Comparison of ENCODE assay signal across 8 cellular contexts in genomic region chr16:721765-722481, GRCh38. TPM values are rescaled to one million over a fixed set of nuclear protein-coding genes. Genes with fewer than 3 reads are reported as not detected.
DNase-seq lines count a peak whose midpoint lies in the region; ATAC-seq, FAIRE-seq and TF ChIP-seq lines count a peak whose summit lies in the region.

No MANE protein-coding gene starts in this region.

- H3K27me3 ChIP-seq in right atrium auricular region (no peaks in the 10 kb centered on the region), K562 (ENCODE audit: control insufficient read depth in 2 of 2, insufficient read depth in 2 of 2, low read length in 2 of 2) (no peaks in the 10 kb centered on the region), mononuclear cell (ENCODE audit: insufficient read depth, low read length) (peaks cover 2% of the 10 kb centered on the region)

- POLR2A ChIA-PET in K562 (lab: Yijun Ruan, JAX) = interaction anchor here (0.6 to 4.5 kb wide), 12 partner anchors 8 to 369 kb away, joined by 3 to 25 read pairs (median 3); partner anchors contain the start of gene CIAO3

- DNase-seq in right atrium auricular region (ENCODE audit: low spot score) (no peak), Right ventricle myocardium inferior (ENCODE audit: missing footprints) (no peak), K562 (ENCODE audit: extremely low read depth in 1 of 4, low spot score in 3 of 4) (peak; percentile 43 to 61 (median 50)), kidney tubule cell (ENCODE audit: low spot score) (no peak), GM13977 (ENCODE audit: low spot score) (no peak)

- peaks cover 3% of the 10 kb centered on the region for H3K9me1 ChIP-seq in K562 (ENCODE audit: control insufficient read depth, insufficient read depth, low read length)

- H3K9me3 ChIP-seq in right atrium auricular region (no peaks in the 10 kb centered on the region), K562 (replicated peaks; ENCODE audit: control insufficient read depth, insufficient read depth, low read depth, low read length) (no peaks in the 10 kb centered on the region), mononuclear cell (ENCODE audit: low read depth, low read length) (no peaks in the 10 kb centered on the region)

- TSS peak; percentile 75 for BruUV-seq in K562 (replicated peaks; lab: Mats Ljungman, UMichigan)

- peak overlapping the region; percentile 90 for H3K4me2 ChIP-seq in K562 (ENCODE audit: insufficient read depth, low read length)

- intact Hi-C loops in Right ventricle myocardium inferior (cut with DNase I) = loop anchor here (5.0 kb wide), 1 partner anchor 35 kb away; no protein-coding TSS in a partner anchor
- intact Hi-C loops in K562 (cut with micrococcal nuclease) = no loop called here

- no peaks in the 10 kb centered on the region for H3K36me3 ChIP-seq in right atrium auricular region
- H3K36me3 ChIP-seq in K562 (ENCODE audit: control insufficient read depth, insufficient read depth, low read length) = peaks cover 29% of the 10 kb centered on the region; the same call in 2 of the 3 replicates

- peak overlapping the region; percentile 96 to 99 for H3K9ac ChIP-seq in K562 (ENCODE audit: insufficient read depth in 1 of 2, low read depth in 2 of 2, low read length in 2 of 2)

- H3K27ac ChIP-seq in right atrium auricular region (peak overlapping the region; percentile 91 to 92), K562 (ENCODE audit: extremely low read depth, low read depth, low read length) (peak overlapping the region; percentile 97)

- H2AFZ ChIP-seq in K562 (ENCODE audit: low read depth, low read length) = peak overlapping the region; percentile 99

- peak; percentile 69 for FAIRE-seq in K562 (lab: Jason Lieb, UNC)

- H3K4me1 ChIP-seq in right atrium auricular region = peaks cover 0 to 43% of the 10 kb centered on the region in 2 donors
- H3K4me1 ChIP-seq in K562 (replicated peaks in 1 of 2; ENCODE audit: control insufficient read depth in 2 of 2, insufficient read depth in 2 of 2, low read length in 2 of 2) = peaks cover 10 to 98% of the 10 kb centered on the region in 2 experiments; a peak in 4 of 5 replicates
- H3K4me1 ChIP-seq in mononuclear cell (ENCODE audit: insufficient read depth, low read length) = peaks cover 32% of the 10 kb centered on the region

- TF ChIP-seq POLR2A in K562 (conservative IDR thresholded peaks at IDR 0.05) = peak; percentile 11; the same call in 1 of the 2 replicates

- CTCF ChIA-PET in K562 (lab: Yijun Ruan, JAX; ENCODE audit: low intra/inter-chr PET ratio) = no interaction called here

- peaks cover 42% of the 10 kb centered on the region for H3K79me2 ChIP-seq in K562 (ENCODE audit: control insufficient read depth, insufficient read depth, low read length)

- H3K4me3 ChIP-seq in right atrium auricular region (peak overlapping the region; percentile 65 to 83), K562 (peak overlapping the region; percentile 100), mononuclear cell (ENCODE audit: low read length) (peak overlapping the region; percentile 56)

- H4K20me1 ChIP-seq in K562 (replicated peaks; ENCODE audit: control insufficient read depth, insufficient read depth, low read length) = no peaks in the 10 kb centered on the region; the same call in 1 of the 2 replicates

- no peak for TF ChIP-seq CTCF in right atrium auricular region (IDR thresholded peaks at IDR 0.05)
- no peak for TF ChIP-seq CTCF in K562 (IDR thresholded peaks at IDR 0.05 in 2 of 3, conservative IDR thresholded peaks at IDR 0.05 in 1 of 3; ENCODE audit: insufficient read depth in 2 of 3, low read depth in 1 of 3, low read length in 3 of 3)
- no peak for TF ChIP-seq CTCF in GM13977 (IDR thresholded peaks at IDR 0.05; ENCODE audit: extremely low read depth, insufficient read depth, missing control alignments)

- TF ChIP-seq RAD21 in K562 (CRISPR knock-in tag; conservative IDR thresholded peaks at IDR 0.05 in 1 of 2, IDR thresholded peaks at IDR 0.05 in 1 of 2) = no peak

- WGBS in K562 (ENCODE audit: insufficient coverage, low coverage, missing lambda C conversion rate) = 1% methylated on average over 42 of the region's 47 CpGs

- TF ChIP-seq EP300 in K562 (IDR thresholded peaks at IDR 0.05; ENCODE audit: low read length) = no peak

- in situ Hi-C loops in K562 (cut with MboI) = no loop called here
- in situ Hi-C loops in GM13977 (cut with MboI; ENCODE audit: low pct_unique_long_range_greater_than_20kb, low sequenced_read_pairs, unreplicated experiment) = no loop called here

- ATAC-seq in Right ventricle myocardium inferior (no peak), K562 (peak; percentile 3), GM18502 (IDR thresholded peaks at IDR 0.05; ENCODE audit: poor library complexity, unreplicated experiment) (no peak), GM21723 (IDR thresholded peaks at IDR 0.05; ENCODE audit: unreplicated experiment) (no peak)

RNA-seq across cellular contexts. Expression of gene ANTKMT, which starts 1.0 kb away (rescaled TPM):
- 10 to 100 TPM; 36.5 to 37.5 TPM for total RNA-seq in right atrium auricular region
- 29.1 TPM for total RNA-seq in Right ventricle myocardium inferior
- total RNA-seq in K562 (2011; cell fraction: chromatin; rRNA removed; ENCODE audit: low replicate concordance) = 7.6 and 54.6 TPM in 2 replicates
- total RNA-seq in K562 (2011; cell fraction: nucleolus; rRNA removed) = 105 and 120 TPM in 2 replicates
- total RNA-seq in K562 (2011; cell fraction: nucleoplasm; rRNA removed) = 30.9 and 33.4 TPM in 2 replicates
- 170 and 221 TPM in 2 replicates for total RNA-seq in K562 (2014; rRNA removed)
- total RNA-seq in K562 (2014; rRNA removed; fragmentation: Illumina TruSeq; extraction: Trizol) = 2.3 and 4.3 TPM in 2 replicates
- total RNA-seq in K562 (2015; rRNA removed; fragmentation: Illumina TruSeq; extraction: Trizol) = 39.9 and 47.1 TPM in 2 replicates
- 217 and 240 TPM in 2 replicates for total RNA-seq in K562 (2021)
- polyA plus RNA-seq in K562 (2011; rRNA removed) = 19.1 and 26.3 TPM in 2 replicates
- 53.5 and 239 TPM in 2 replicates for polyA plus RNA-seq in K562 (2011; cell fraction: cytosol; rRNA removed)
- 99.3 and 186 TPM in 2 replicates for polyA plus RNA-seq in K562 (2011; cell fraction: nucleus; rRNA removed)
- 31.0 and 45.4 TPM in 2 replicates for polyA plus RNA-seq in K562 (2012)
- polyA plus RNA-seq in K562 (2014; fragmentation: Illumina TruSeq; extraction: Trizol) = 2.8 and 9.0 TPM in 2 replicates
- polyA plus RNA-seq in K562 (2014; fragmentation: Nextera tagmentation; extraction: Ambion mirVana) = 1 to 10 TPM in 1 of 2 experiments, under 1 TPM in 1; 0.58 to 2.1 TPM
- polyA plus RNA-seq in K562 (2014; rRNA removed) = 158 and 161 TPM in 2 replicates
- 0.42 and 0.48 TPM in 2 replicates for polyA minus RNA-seq in K562 (2011; rRNA and poly(A)+ RNA removed)
- polyA minus RNA-seq in K562 (2011; cell fraction: cytosol; rRNA and poly(A)+ RNA removed) = 17.5 and 22.8 TPM in 2 replicates
- 37.1 and 45.1 TPM in 2 replicates for polyA minus RNA-seq in K562 (2011; cell fraction: nucleus; rRNA and poly(A)+ RNA removed)
- total RNA-seq in mononuclear cell = 5.8 TPM

RNA-seq across cellular contexts. Expression of gene CCDC78, which starts 4.3 kb away (rescaled TPM):
- total RNA-seq in right atrium auricular region = under 1 TPM; 0.43 to 0.56 TPM
- total RNA-seq in Right ventricle myocardium inferior = 0.49 TPM
- 12.8 and 51.1 TPM in 2 replicates for total RNA-seq in K562 (2011; cell fraction: chromatin; rRNA removed; ENCODE audit: low replicate concordance)
- total RNA-seq in K562 (2011; cell fraction: nucleolus; rRNA removed) = 36.0 and 37.1 TPM in 2 replicates
- 14.0 and 15.0 TPM in 2 replicates for total RNA-seq in K562 (2011; cell fraction: nucleoplasm; rRNA removed)
- 5.7 and 10.6 TPM in 2 replicates for total RNA-seq in K562 (2014; rRNA removed)
- total RNA-seq in K562 (2014; rRNA removed; fragmentation: Illumina TruSeq; extraction: Trizol) = 0.57 and 0.76 TPM in 2 replicates
- 2.9 and 3.1 TPM in 2 replicates for total RNA-seq in K562 (2015; rRNA removed; fragmentation: Illumina TruSeq; extraction: Trizol)
- total RNA-seq in K562 (2021) = 13.4 and 14.4 TPM in 2 replicates
- polyA plus RNA-seq in K562 (2011; rRNA removed) = 3.0 and 5.9 TPM in 2 replicates
- 2.5 and 5.1 TPM in 2 replicates for polyA plus RNA-seq in K562 (2011; cell fraction: cytosol; rRNA removed)
- 66.9 and 107 TPM in 2 replicates for polyA plus RNA-seq in K562 (2011; cell fraction: nucleus; rRNA removed)
- polyA plus RNA-seq in K562 (2012) = 6.2 and 9.5 TPM in 2 replicates
- 2.6 and 2.8 TPM in 2 replicates for polyA plus RNA-seq in K562 (2014; fragmentation: Illumina TruSeq; extraction: Trizol)
- under 1 TPM; 0.24 to 0.29 TPM for polyA plus RNA-seq in K562 (2014; fragmentation: Nextera tagmentation; extraction: Ambion mirVana)
- 17.7 and 20.6 TPM in 2 replicates for polyA plus RNA-seq in K562 (2014; rRNA removed)
- 0.39 TPM in 2 replicates for polyA minus RNA-seq in K562 (2011; rRNA and poly(A)+ RNA removed)
- not detected in 2 replicates for polyA minus RNA-seq in K562 (2011; cell fraction: cytosol; rRNA and poly(A)+ RNA removed)
- 8.8 and 8.9 TPM in 2 replicates for polyA minus RNA-seq in K562 (2011; cell fraction: nucleus; rRNA and poly(A)+ RNA removed)
- 1.0 TPM for total RNA-seq in mononuclear cell

RNA-seq across cellular contexts. Expression of gene HAGHL, which starts 5.0 kb away (rescaled TPM):
- total RNA-seq in right atrium auricular region (1 to 10 TPM; 9.6 to 9.7 TPM), Right ventricle myocardium inferior (18.7 TPM), K562 (2014; rRNA removed) (58.2 and 59.0 TPM in 2 replicates), K562 (2014; rRNA removed; fragmentation: Illumina TruSeq; extraction: Trizol) (3.2 and 8.2 TPM in 2 replicates), K562 (2015; rRNA removed; fragmentation: Illumina TruSeq; extraction: Trizol) (20.7 and 22.1 TPM in 2 replicates), K562 (2021) (71.7 and 83.2 TPM in 2 replicates), mononuclear cell (4.6 TPM)
- total RNA-seq in K562 (2011; cell fraction: chromatin; rRNA removed; ENCODE audit: low replicate concordance) = 38.5 and 167 TPM in 2 replicates
- 219 TPM in 2 replicates for total RNA-seq in K562 (2011; cell fraction: nucleolus; rRNA removed)
- 62.9 and 89.5 TPM in 2 replicates for total RNA-seq in K562 (2011; cell fraction: nucleoplasm; rRNA removed)
- polyA plus RNA-seq in K562 (2011; rRNA removed) (27.0 and 41.6 TPM in 2 replicates), K562 (2014; fragmentation: Illumina TruSeq; extraction: Trizol) (7.2 and 13.6 TPM in 2 replicates), K562 (2014; fragmentation: Nextera tagmentation; extraction: Ambion mirVana) (under 1 TPM; 0.31 to 0.48 TPM), K562 (2014; rRNA removed) (69.8 and 83.4 TPM in 2 replicates)
- polyA plus RNA-seq in K562 (2011; cell fraction: cytosol; rRNA removed) = 47.2 and 104 TPM in 2 replicates
- 438 and 737 TPM in 2 replicates for polyA plus RNA-seq in K562 (2011; cell fraction: nucleus; rRNA removed)
- polyA plus RNA-seq in K562 (2012) = 30.6 and 41.2 TPM in 2 replicates
- 1.2 and 3.7 TPM in 2 replicates for polyA minus RNA-seq in K562 (2011; rRNA and poly(A)+ RNA removed)
- polyA minus RNA-seq in K562 (2011; cell fraction: cytosol; rRNA and poly(A)+ RNA removed) = 12.6 and 13.3 TPM in 2 replicates
- 37.4 and 41.3 TPM in 2 replicates for polyA minus RNA-seq in K562 (2011; cell fraction: nucleus; rRNA and poly(A)+ RNA removed)

RNA-seq across cellular contexts. Expression of gene METRN, which starts 7.0 kb away (rescaled TPM):
- total RNA-seq in right atrium auricular region = 10 to 100 TPM; 58.9 to 61.3 TPM
- total RNA-seq in Right ventricle myocardium inferior = 60.4 TPM
- 7.3 and 31.7 TPM in 2 replicates for total RNA-seq in K562 (2011; cell fraction: chromatin; rRNA removed; ENCODE audit: low replicate concordance)
- 28.0 and 30.0 TPM in 2 replicates for total RNA-seq in K562 (2011; cell fraction: nucleolus; rRNA removed)
- 19.2 and 20.2 TPM in 2 replicates for total RNA-seq in K562 (2011; cell fraction: nucleoplasm; rRNA removed)
- total RNA-seq in K562 (2014; rRNA removed) = 89.8 and 111 TPM in 2 replicates
- 1.0 and 2.0 TPM in 2 replicates for total RNA-seq in K562 (2014; rRNA removed; fragmentation: Illumina TruSeq; extraction: Trizol)
- total RNA-seq in K562 (2015; rRNA removed; fragmentation: Illumina TruSeq; extraction: Trizol) = 17.7 and 23.9 TPM in 2 replicates
- total RNA-seq in K562 (2021) = 73.5 and 79.2 TPM in 2 replicates
- 15.4 and 33.4 TPM in 2 replicates for polyA plus RNA-seq in K562 (2011; rRNA removed)
- 34.9 and 189 TPM in 2 replicates for polyA plus RNA-seq in K562 (2011; cell fraction: cytosol; rRNA removed)
- 44.8 and 72.6 TPM in 2 replicates for polyA plus RNA-seq in K562 (2011; cell fraction: nucleus; rRNA removed)
- 21.7 and 27.0 TPM in 2 replicates for polyA plus RNA-seq in K562 (2012)
- polyA plus RNA-seq in K562 (2014; fragmentation: Illumina TruSeq; extraction: Trizol) = 3.0 and 8.7 TPM in 2 replicates
- 1 to 10 TPM in 1 of 2 experiments, under 1 TPM in 1; 0.20 to 1.2 TPM for polyA plus RNA-seq in K562 (2014; fragmentation: Nextera tagmentation; extraction: Ambion mirVana)
- 73.3 and 90.1 TPM in 2 replicates for polyA plus RNA-seq in K562 (2014; rRNA removed)
- 1.9 and 2.5 TPM in 2 replicates for polyA minus RNA-seq in K562 (2011; rRNA and poly(A)+ RNA removed)
- polyA minus RNA-seq in K562 (2011; cell fraction: cytosol; rRNA and poly(A)+ RNA removed) = 13.1 and 17.0 TPM in 2 replicates
- polyA minus RNA-seq in K562 (2011; cell fraction: nucleus; rRNA and poly(A)+ RNA removed) = 14.6 and 14.7 TPM in 2 replicates
- 4.8 TPM for total RNA-seq in mononuclear cell

RNA-seq across cellular contexts. Expression of gene FBXL16, which starts 16.3 kb away (rescaled TPM):
- 1 to 10 TPM; 1.3 to 1.7 TPM for total RNA-seq in right atrium auricular region
- not detected for total RNA-seq in Right ventricle myocardium inferior
- 1.6 and 5.3 TPM in 2 replicates for total RNA-seq in K562 (2011; cell fraction: chromatin; rRNA removed; ENCODE audit: low replicate concordance)
- total RNA-seq in K562 (2011; cell fraction: nucleolus; rRNA removed) = 3.7 and 4.2 TPM in 2 replicates
- 2.3 and 2.7 TPM in 2 replicates for total RNA-seq in K562 (2011; cell fraction: nucleoplasm; rRNA removed)
- total RNA-seq in K562 (2014; rRNA removed) = 2.2 and 2.7 TPM in 2 replicates
- total RNA-seq in K562 (2014; rRNA removed; fragmentation: Illumina TruSeq; extraction: Trizol) = 0.54 and 1.4 TPM in 2 replicates
- total RNA-seq in K562 (2015; rRNA removed; fragmentation: Illumina TruSeq; extraction: Trizol) = 0.41 and 0.47 TPM in 2 replicates
- 6.0 and 8.2 TPM in 2 replicates for total RNA-seq in K562 (2021)
- polyA plus RNA-seq in K562 (2011; rRNA removed) = 1.7 and 3.0 TPM in 2 replicates
- 2.6 and 10.1 TPM in 2 replicates for polyA plus RNA-seq in K562 (2011; cell fraction: cytosol; rRNA removed)
- polyA plus RNA-seq in K562 (2011; cell fraction: nucleus; rRNA removed) = 5.0 and 9.1 TPM in 2 replicates
- polyA plus RNA-seq in K562 (2012) = 5.3 and 7.9 TPM in 2 replicates
- polyA plus RNA-seq in K562 (2014; fragmentation: Illumina TruSeq; extraction: Trizol) = 1.9 and 25.4 TPM in 2 replicates
- polyA plus RNA-seq in K562 (2014; fragmentation: Nextera tagmentation; extraction: Ambion mirVana) = under 1 TPM; 0.21 to 0.37 TPM
- 3.1 and 3.3 TPM in 2 replicates for polyA plus RNA-seq in K562 (2014; rRNA removed)
- polyA minus RNA-seq in K562 (2011; rRNA and poly(A)+ RNA removed) = 0.57 and 0.63 TPM in 2 replicates
- 3.6 and 6.4 TPM in 2 replicates for polyA minus RNA-seq in K562 (2011; cell fraction: cytosol; rRNA and poly(A)+ RNA removed)
- 1.5 and 2.0 TPM in 2 replicates for polyA minus RNA-seq in K562 (2011; cell fraction: nucleus; rRNA and poly(A)+ RNA removed)
- 1.7 TPM for total RNA-seq in mononuclear cell

Comparison
In these comparisons a context has a peak if more than half of its experiments do, and no peak if none do; other contexts are left out.
1. DNase-seq: peak in K562 (4 of 4); none in right atrium auricular region (single experiment), Right ventricle myocardium inferior (single experiment), kidney tubule cell (single experiment) and GM13977 (single experiment).
2. Peak in every context shown above with its lines, with median percentiles within 50 percentile points of each other: H3K4me3 ChIP-seq.